In genomic region chr17:64120972-64121786, GRCh38 we compare ENCODE assay signal across 7 cellular contexts. TPM values are rescaled to one million over a fixed set of nuclear protein-coding genes. Genes with fewer than 3 reads are reported as not detected.
DNase-seq lines count a peak whose midpoint lies in the region; ATAC-seq and TF ChIP-seq lines count a peak whose summit lies in the region.
"Not testable (repeated sequence)": the region's sequence is repeated elsewhere in the genome, so short reads cannot be mapped to it uniquely, and the experiment has no call there.

No MANE protein-coding gene starts in this region.

- not testable (repeated sequence) for H4K91ac ChIP-seq in IMR-90 (ENCODE audit: insufficient read depth, low read depth, low read length)

- not testable (repeated sequence) for H3K14ac ChIP-seq in IMR-90 (replicated peaks; ENCODE audit: low read depth, low read length)

- CTCF ChIA-PET in IMR-90 (lab: Yijun Ruan, JAX): interaction anchor here (0.6 to 1.1 kb wide), 2 partner anchors 92 to 98 kb away, joined by 3 read pairs; no protein-coding TSS in a partner anchor

- not testable (repeated sequence) for H3K4me1 ChIP-seq in IMR-90 (ENCODE audit: control insufficient read depth, insufficient read depth, low read length)

- dilution Hi-C loops in IMR-90 (cut with HindIII; ENCODE audit: low sequenced_read_pairs, unreplicated experiment): not testable (repeated sequence)

- H2BK20ac ChIP-seq in IMR-90 (ENCODE audit: low read depth, low read length): not testable (repeated sequence)

- TF ChIP-seq CTCF in GM20000 (IDR thresholded peaks at IDR 0.05; ENCODE audit: extremely low read depth, missing control alignments); IMR-90 (conservative IDR thresholded peaks at IDR 0.05; ENCODE audit: low read depth, low read length); natural killer cell (IDR thresholded peaks at IDR 0.05): not testable (repeated sequence)

- H2AFZ ChIP-seq in IMR-90 (replicated peaks; ENCODE audit: low read length, poor library complexity): not testable (repeated sequence)

- H3K9ac ChIP-seq in IMR-90 (ENCODE audit: low read depth, low read length): not testable (repeated sequence)

- H3K56ac ChIP-seq in IMR-90 (ENCODE audit: extremely low read depth, insufficient read depth, low read length): not testable (repeated sequence)

- peaks cover 57% of the 10 kb centered on the region for H3K36me3 Mint-ChIP-seq in activated CD4-positive, alpha-beta T cell treated with anti-CD3 and anti-CD28 coated beads, Interleukin-2, amount 10 ng/mL, durations not matched to agents 24 days and 14 days (ENCODE audit: low read depth)
- H3K36me3 Mint-ChIP-seq in natural killer cell: not testable (repeated sequence)

- not testable (repeated sequence) for H4K5ac ChIP-seq in IMR-90 (ENCODE audit: low read depth, low read length)

- ATAC-seq in GM18505 (IDR thresholded peaks at IDR 0.05; ENCODE audit: unreplicated experiment) (peak; percentile 67), HG02943 (IDR thresholded peaks at IDR 0.05; ENCODE audit: low read depth, unreplicated experiment) (peak; percentile 74), natural killer cell (peak in 2 of 3 donors; percentile 49 to 58)
- ATAC-seq in IMR-90 (ENCODE audit: low read depth): not testable (repeated sequence)

- not testable (repeated sequence) for H3K4me2 ChIP-seq in IMR-90 (ENCODE audit: low read depth, low read length)

- H4K20me1 ChIP-seq in IMR-90 (ENCODE audit: insufficient read depth, low read length): not testable (repeated sequence)

- not testable (repeated sequence) for H3K23ac ChIP-seq in IMR-90 (ENCODE audit: low read depth, low read length)

- not testable (repeated sequence) for H3K36me3 ChIP-seq in IMR-90 (ENCODE audit: control insufficient read depth, insufficient read depth, low read length)

- H2BK5ac ChIP-seq in IMR-90 (ENCODE audit: low read depth, low read length, poor library complexity, severe bottlenecking): not testable (repeated sequence)

- H4K8ac ChIP-seq in IMR-90 (ENCODE audit: low read depth in 2 of 2, low read length in 2 of 2): 0 out of 4 replicates have a peak overlapping the region, but pooled peaks of 1 of the 2 experiments have one; percentile 20

- BruUV-seq in IMR-90 (replicated peaks; lab: Mats Ljungman, UMichigan): not testable (repeated sequence)

- in situ Hi-C loops in IMR-90 (cut with MboI; ENCODE audit: low sequenced_read_pairs): not testable (repeated sequence)

- H2AK5ac ChIP-seq in IMR-90 (ENCODE audit: low read depth, low read length): not testable (repeated sequence)

- H3K9me3 Mint-ChIP-seq in activated CD4-positive, alpha-beta T cell treated with anti-CD3 and anti-CD28 coated beads, Interleukin-2, amount 10 ng/mL, durations not matched to agents 24 days and 14 days; natural killer cell: not testable (repeated sequence)

- intact Hi-C loops in IMR-90 (cut with micrococcal nuclease); natural killer cell (cut with micrococcal nuclease): not testable (repeated sequence)
- intact Hi-C loops in activated CD4-positive, alpha-beta T cell treated with anti-CD3 and anti-CD28 coated beads, Interleukin-2, amount 10 ng/mL, durations not matched to agents 24 days and 14 days (cut with micrococcal nuclease): loop anchor here (1.0 to 2.0 kb wide), 2 partner anchors 9 to 60 kb away; partner anchors contain the start of gene ERN1

- WGBS in IMR-90 (ENCODE audit: extremely low coverage in 2 of 2, insufficient read length in 1 of 2), 2 experiments: 89% methylated on average over 3 of the region's 13 CpGs; no CpG with 5 or more reads in 1 of the 2 experiments

- 0 out of 2 replicates have a peak overlapping the region, but pooled peaks have one; percentile 29 for H3K18ac ChIP-seq in IMR-90 (ENCODE audit: low read depth, low read length)

- TF ChIP-seq POLR2A in GM18505 (IDR thresholded peaks at IDR 0.05; ENCODE audit: borderline replicate concordance, extremely low read depth, insufficient read depth, insufficient read length): peak; percentile 23
- TF ChIP-seq POLR2A in IMR-90 (IDR thresholded peaks at IDR 0.05; ENCODE audit: low read depth, low read length): not testable (repeated sequence)

- not testable (repeated sequence) for H2AK9ac ChIP-seq in IMR-90 (replicated peaks; ENCODE audit: low read depth, low read length, poor library complexity)

- not testable (repeated sequence) for TF ChIP-seq RAD21 in IMR-90 (IDR thresholded peaks at IDR 0.05; ENCODE audit: low read length)

- H3K27me3 Mint-ChIP-seq in activated CD4-positive, alpha-beta T cell treated with anti-CD3 and anti-CD28 coated beads, Interleukin-2, amount 10 ng/mL, durations not matched to agents 24 days and 14 days; natural killer cell (ENCODE audit: low read depth in 2 of 2): not testable (repeated sequence)

- H3K27ac ChIP-seq in IMR-90 (ENCODE audit: insufficient read depth, low read length): not testable (repeated sequence)

- not testable (repeated sequence) for H3K9me1 ChIP-seq in IMR-90 (ENCODE audit: insufficient read depth, low read length)

- not testable (repeated sequence) for H3K27me3 ChIP-seq in IMR-90 (ENCODE audit: control insufficient read depth, insufficient read depth, low read length)

- POLR2A ChIA-PET in IMR-90 (lab: Charles Lee; ENCODE audit: unreplicated experiment): not testable (repeated sequence)

- DNase-seq in GM20000 (ENCODE audit: low spot score): peak; percentile 70
- not testable (repeated sequence) for DNase-seq in IMR-90, natural killer cell
- DNase-seq in activated CD4-positive, alpha-beta T cell treated with anti-CD3 and anti-CD28 coated beads, Interleukin-2, amount 10 ng/mL, durations not matched to agents 24 days and 14 days: peak; percentile 82
- DNase-seq in central memory CD4-positive, alpha-beta T cell: peak; percentile 24

- H3K79me1 ChIP-seq in IMR-90 (ENCODE audit: low read depth in 1 of 2, low read length in 2 of 2): peaks cover 21 to 51% of the 10 kb centered on the region in 2 experiments

- H3K4ac ChIP-seq in IMR-90 (ENCODE audit: low read depth, low read length): not testable (repeated sequence)

- peaks cover 65% of the 10 kb centered on the region for H3K4me1 Mint-ChIP-seq in activated CD4-positive, alpha-beta T cell treated with anti-CD3 and anti-CD28 coated beads, Interleukin-2, amount 10 ng/mL, durations not matched to agents 24 days and 14 days
- peaks cover 10 to 48% of the 10 kb centered on the region in 2 donors for H3K4me1 Mint-ChIP-seq in natural killer cell

- H3K9me3 ChIP-seq in IMR-90 (ENCODE audit: control insufficient read depth, insufficient read depth, low read length): not testable (repeated sequence)

- not testable (repeated sequence) for H2BK15ac ChIP-seq in IMR-90 (ENCODE audit: low read depth, low read length)

- H3K4me3 ChIP-seq in IMR-90 (ENCODE audit: insufficient read depth, low read depth, low read length): not testable (repeated sequence)

- peak overlapping the region; percentile 74 for H3K4me3 Mint-ChIP-seq in activated CD4-positive, alpha-beta T cell treated with anti-CD3 and anti-CD28 coated beads, Interleukin-2, amount 10 ng/mL, durations not matched to agents 24 days and 14 days
- H3K4me3 Mint-ChIP-seq in natural killer cell: not testable (repeated sequence)

- H3K27ac Mint-ChIP-seq in activated CD4-positive, alpha-beta T cell treated with anti-CD3 and anti-CD28 coated beads, Interleukin-2, amount 10 ng/mL, durations not matched to agents 24 days and 14 days: peak overlapping the region; percentile 95
- peak overlapping the region in 1 of 2 donors; percentile 84 for H3K27ac Mint-ChIP-seq in natural killer cell

- not testable (repeated sequence) for H2BK120ac ChIP-seq in IMR-90 (ENCODE audit: low read depth, low read length)

RNA-seq across cellular contexts. Expression of gene ERN1, which starts 8.8 kb away (rescaled TPM):
- 2.2 and 2.7 TPM in 2 replicates for total RNA-seq in IMR-90 (2012; rRNA removed)
- polyA plus RNA-seq in IMR-90 (2012; rRNA removed): 3.7 and 4.1 TPM in 2 replicates
- polyA plus RNA-seq in IMR-90 (2012; cell fraction: cytosol; rRNA removed): 3.2 and 3.4 TPM in 2 replicates
- 7.5 and 10.9 TPM in 2 replicates for polyA plus RNA-seq in IMR-90 (2012; cell fraction: nucleus; rRNA removed; ENCODE audit: low replicate concordance)
- total RNA-seq in activated CD4-positive, alpha-beta T cell treated with anti-CD3 and anti-CD28 coated beads, Interleukin-2, amount 10 ng/mL, durations not matched to agents 24 days and 14 days: 41.3 and 52.1 TPM in 2 replicates
- 10 to 100 TPM; 52.9 to 90.5 (median 67.2) TPM for total RNA-seq in natural killer cell

Comparison
In these comparisons a context has a peak if more than half of its experiments do, and no peak if none do; other contexts are left out.
1. RNA of gene ERN1, which starts 8.8 kb away (total RNA-seq): 52.9 to 90.5 TPM in natural killer cell and 41.3 to 52.1 TPM in activated CD4-positive, alpha-beta T cell treated with anti-CD3 and anti-CD28 coated beads, Interleukin-2, amount 10 ng/mL, durations not matched to agents 24 days and 14 days; 2.2 to 2.7 TPM in IMR-90; every median in the first group is over 10 times any median in the second.